16 cellular contexts compared by ENCODE assay signal in genomic region chr20:58645277-58645968, GRCh38. TPM values are rescaled to one million over a fixed set of nuclear protein-coding genes. Genes with fewer than 3 reads are reported as not detected.
DNase-seq lines count a peak whose midpoint lies in the region; ATAC-seq and TF ChIP-seq lines count a peak whose summit lies in the region.
"Had no signal": no experiment of that assay in that cellular context is flagged by ENCODE, and none has a peak within 500 bp of the region (broad histone marks: within the 10 kb centered on the region; RNA-seq: fewer than 3 reads in every experiment).

No MANE protein-coding gene starts in this region.

- H3K27me3 ChIP-seq in thyroid gland, result no peaks in the 10 kb centered on the region
- H3K27me3 ChIP-seq in dorsolateral prefrontal cortex, result no peaks in the 10 kb centered on the region
- no peaks in the 10 kb centered on the region for H3K27me3 ChIP-seq in lower lobe of right lung (ENCODE audit: low read depth)
- H3K27me3 ChIP-seq: suprapubic skin had no signal

- no peaks in the 10 kb centered on the region for H3K9me3 ChIP-seq in thyroid gland
- no peaks in the 10 kb centered on the region for H3K9me3 ChIP-seq in lower lobe of right lung
- H3K9me3 ChIP-seq: HAP-1, suprapubic skin had no signal

- no peaks in the 10 kb centered on the region for H3K27me3 Mint-ChIP-seq in activated T-cell treated with anti-CD3 and anti-CD28 coated beads, Interleukin-2, amount 50 U/mL, for 24 hours
- H3K27me3 Mint-ChIP-seq: activated CD4-positive, alpha-beta T cell treated with anti-CD3 and anti-CD28 coated beads for 36 hours had no signal

- H3K27ac Mint-ChIP-seq in activated T-cell treated with anti-CD3 and anti-CD28 coated beads, Interleukin-2, amount 50 U/mL, for 24 hours, result peak overlapping the region; percentile 15
- H3K27ac Mint-ChIP-seq: activated CD4-positive, alpha-beta T cell treated with anti-CD3 and anti-CD28 coated beads for 36 hours; memory B cell; progenitor cell of endocrine pancreas had no signal

- H3K4me3 ChIP-seq in thyroid gland (replicated peaks in 1 of 3) (no peak overlapping the region), dorsolateral prefrontal cortex (no peak overlapping the region), lower lobe of right lung (no peak overlapping the region)
- H3K4me3 ChIP-seq: HAP-1, suprapubic skin had no signal

- no peak for TF ChIP-seq POLR2A in thyroid gland (IDR thresholded peaks at IDR 0.05)

- TF ChIP-seq CTCF in thyroid gland (IDR thresholded peaks at IDR 0.05), result no peak
- TF ChIP-seq CTCF in dorsolateral prefrontal cortex (IDR thresholded peaks at IDR 0.05 in 54 of 56, conservative IDR thresholded peaks at IDR 0.05 in 2 of 56; ENCODE audit: low read depth in 1 of 56, partially characterized antibody in 56 of 56), result no peak
- no peak for TF ChIP-seq CTCF in lower lobe of right lung (IDR thresholded peaks at IDR 0.05)

- H3K36me3 Mint-ChIP-seq in activated T-cell treated with anti-CD3 and anti-CD28 coated beads, Interleukin-2, amount 50 U/mL, for 24 hours (ENCODE audit: low read depth), result no peaks in the 10 kb centered on the region
- H3K36me3 Mint-ChIP-seq: memory B cell had no signal

- H3K4me1 ChIP-seq in thyroid gland (peaks cover 6 to 15% of the 10 kb centered on the region in 2 donors), lower lobe of right lung (peaks cover 9% of the 10 kb centered on the region)
- H3K4me1 ChIP-seq: HAP-1 had no signal

- WGBS in thyroid gland, 2 donors, result 28 to 38% methylated on average over 5 of the region's 5 CpGs

- H3K4me1 Mint-ChIP-seq in activated T-cell treated with anti-CD3 and anti-CD28 coated beads, Interleukin-2, amount 50 U/mL, for 24 hours (ENCODE audit: low read depth), result peaks cover 16% of the 10 kb centered on the region
- H3K4me1 Mint-ChIP-seq: memory B cell had no signal

- H3K9me3 Mint-ChIP-seq in activated T-cell treated with anti-CD3 and anti-CD28 coated beads, Interleukin-2, amount 50 U/mL, for 24 hours, result no peaks in the 10 kb centered on the region
- H3K9me3 Mint-ChIP-seq: memory B cell had no signal

- H3K27ac ChIP-seq in thyroid gland (no peak overlapping the region), dorsolateral prefrontal cortex (no peak overlapping the region), lower lobe of right lung (no peak overlapping the region)
- H3K27ac ChIP-seq: suprapubic skin had no signal

- intact Hi-C loops in thyroid gland (cut with DNase I), result no loop called here
- intact Hi-C loops in dorsolateral prefrontal cortex (cut with DNase I), result loop anchor here in 1 of 2 donors (10.0 kb wide), 2 partner anchors 199 to 341 kb away; partner anchors contain the start of gene RAB22A
- intact Hi-C loops in lower lobe of right lung (cut with DNase I), result no loop called here

- ATAC-seq in HG03097 (IDR thresholded peaks at IDR 0.05; ENCODE audit: low FRiP score, unreplicated experiment), result no peak
- no peak for ATAC-seq in lower lobe of right lung
- ATAC-seq: activated CD4-positive, alpha-beta T cell treated with anti-CD3 and anti-CD28 coated beads for 36 hours had no signal

- H3K36me3 ChIP-seq in thyroid gland (no peaks in the 10 kb centered on the region), lower lobe of right lung (no peaks in the 10 kb centered on the region)
- H3K36me3 ChIP-seq: HAP-1, suprapubic skin had no signal

- DNase-seq in activated T-cell treated with anti-CD3 and anti-CD28 coated beads, Interleukin-2, amount 50 U/mL, for 24 hours, result no peak
- DNase-seq in activated T-cell treated with anti-CD3 and anti-CD28 coated beads, Interleukin-2, amount 50 U/mL, for 1 hour, result no peak
- DNase-seq in amniotic epithelial cell (ENCODE audit: low read depth) (peak; percentile 86), iris pigment epithelial cell (ENCODE audit: low read depth) (peak; percentile 68), thyroid gland (peak; percentile 10 to 20), dorsolateral prefrontal cortex (no peak), lower lobe of right lung (no peak)
- DNase-seq: 8988T; activated CD4-positive, alpha-beta T cell treated with anti-CD3 and anti-CD28 coated beads for 36 hours; activated effector memory CD4-positive, alpha-beta T cell treated with Interleukin-2 at 50 U/mL for 16 hours; NCI-H526 treated with DMSO at 0.1 percent for 48 hours had no signal

- H3K4me3 Mint-ChIP-seq in activated T-cell treated with anti-CD3 and anti-CD28 coated beads, Interleukin-2, amount 50 U/mL, for 24 hours, result no peak overlapping the region
- H3K4me3 Mint-ChIP-seq: activated CD4-positive, alpha-beta T cell treated with anti-CD3 and anti-CD28 coated beads for 36 hours; memory B cell had no signal

RNA-seq across cellular contexts. Expression of gene STX16, which starts 5.7 kb away (rescaled TPM):
- total RNA-seq in thyroid gland (10 to 100 TPM; 42.5 to 59.1 (median 53.0) TPM), dorsolateral prefrontal cortex (100 to 1,000 TPM in 10 of 120 experiments, 10 to 100 TPM in 110; 54.5 to 110 (median 84.5) TPM), lower lobe of right lung (67.8 TPM)

RNA-seq across cellular contexts. Expression of gene NPEPL1, which starts 47.2 kb away (rescaled TPM):
- total RNA-seq in thyroid gland (10 to 100 TPM; 41.6 to 56.0 (median 47.2) TPM), dorsolateral prefrontal cortex (10 to 100 TPM; 15.1 to 48.4 (median 25.2) TPM), lower lobe of right lung (40.6 TPM)

Comparison
In these comparisons a context has a peak if more than half of its experiments do, and no peak if none do; other contexts are left out.
1. DNase-seq: peak in amniotic epithelial cell (single experiment), iris pigment epithelial cell (single experiment) and thyroid gland (2 of 2); none in activated T-cell treated with anti-CD3 and anti-CD28 coated beads, Interleukin-2, amount 50 U/mL, for 24 hours (single experiment), activated T-cell treated with anti-CD3 and anti-CD28 coated beads, Interleukin-2, amount 50 U/mL, for 1 hour (single experiment), dorsolateral prefrontal cortex (0 of 10) and lower lobe of right lung (single experiment).